ENCODE assay signal across 13 cellular contexts in genomic region chr9:91150273-91151013, GRCh38.
A peak's percentile ranks its signal among the peaks of the same experiment; 100 is the strongest.
DNase-seq lines count a peak whose midpoint lies in the region; ATAC-seq, FAIRE-seq and TF ChIP-seq lines count a peak whose summit lies in the region.
"Had no signal": no experiment of that assay in that cellular context is flagged by ENCODE, and none has a peak within 500 bp of the region (broad histone marks: within the 10 kb centered on the region; RNA-seq: fewer than 3 reads in every experiment).

No MANE protein-coding gene starts in this region.

- H3K4me3 ChIP-seq in DND-41 (ENCODE audit: low read depth in 1 of 2, low read length in 2 of 2) (no peak overlapping the region), GM12878 (0 out of 2 replicates have a peak overlapping the region, but pooled peaks have one; percentile 3), small intestine (ENCODE audit: low read depth in 1 of 2, low read length in 2 of 2) (no peak overlapping the region)

- H3K79me2 ChIP-seq in DND-41 (ENCODE audit: insufficient read depth, low read length), result no peaks in the 10 kb centered on the region
- no peaks in the 10 kb centered on the region for H3K79me2 ChIP-seq in GM12878 (ENCODE audit: control insufficient read depth, insufficient read depth, low read length)

- POLR2A ChIA-PET in GM12878 (lab: Charles Lee), result interaction anchor here (0.6 to 1.6 kb wide), 2 partner anchors 58 to 236 kb away, joined by 3 to 5 read pairs; no protein-coding TSS in a partner anchor

- H3K9ac ChIP-seq in DND-41 (ENCODE audit: low read depth, low read length) (no peak overlapping the region), GM12878 (ENCODE audit: control insufficient read depth, insufficient read depth, low read length) (no peak overlapping the region)

- FAIRE-seq in GM12878 (lab: Jason Lieb, UNC) (no peak), small intestine (lab: Jason Lieb, UNC) (no peak), urothelium cell line (lab: Jason Lieb, UNC) (no peak)

- H3K4me1 ChIP-seq in DND-41 (ENCODE audit: insufficient read depth, low read length), result peaks cover 23% of the 10 kb centered on the region
- H3K4me1 ChIP-seq in GM12878 (ENCODE audit: control insufficient read depth, insufficient read depth, low read length), result peaks cover 37% of the 10 kb centered on the region
- no peaks in the 10 kb centered on the region for H3K4me1 ChIP-seq in small intestine (ENCODE audit: control insufficient read depth in 2 of 2, insufficient read depth in 1 of 2, low read depth in 1 of 2, low read length in 1 of 2)
- peaks cover 4% of the 10 kb centered on the region for H3K4me1 ChIP-seq in foreskin keratinocyte
- H3K4me1 ChIP-seq: Caco-2 had no signal

- H3K36me3 ChIP-seq in DND-41 (ENCODE audit: insufficient read depth, low read length) (no peaks in the 10 kb centered on the region), KOPT-K1 (ENCODE audit: insufficient read depth, low read length) (no peaks in the 10 kb centered on the region), GM12878 (ENCODE audit: control insufficient read depth in 2 of 2, insufficient read depth in 2 of 2, low read length in 1 of 2) (no peaks in the 10 kb centered on the region), small intestine (ENCODE audit: control insufficient read depth in 2 of 2, insufficient read depth in 2 of 2, low read length in 2 of 2) (no peaks in the 10 kb centered on the region)

- H2AFZ ChIP-seq in DND-41 (ENCODE audit: low read depth, low read length), result no peak overlapping the region
- H2AFZ ChIP-seq in GM12878 (ENCODE audit: control insufficient read depth, low read depth, low read length), result no peak overlapping the region

- no peak for DNase-seq in DND-41
- no peak for DNase-seq in GM12878 (ENCODE audit: low read depth, low spot score)
- no peak for DNase-seq in small intestine
- no peak for DNase-seq in D341Med (ENCODE audit: low spot score)
- no peak for DNase-seq in A172 (ENCODE audit: low spot score)
- DNase-seq in foreskin keratinocyte, result no peak
- no peak for DNase-seq in urothelium cell line (ENCODE audit: low spot score)
- DNase-seq: activated CD8-positive, alpha-beta memory T cell treated with anti-CD3 and anti-CD28 coated beads for 24 hours; Caco-2; islet precursor cell; NCI-H1092 treated with DMSO at 0.1 percent for 48 hours; NCI-H345 had no signal

- H3K27ac ChIP-seq in DND-41 (ENCODE audit: low read length), result peak overlapping the region; percentile 3; the same call in 1 of the 2 replicates
- peak overlapping the region; percentile 84 for H3K27ac ChIP-seq in KOPT-K1 (ENCODE audit: low read depth, low read length, poor library complexity, severe bottlenecking)
- H3K27ac ChIP-seq in GM12878 (ENCODE audit: control insufficient read depth, insufficient read depth), result peak overlapping the region; percentile 35; the same call in 1 of the 2 replicates
- peak overlapping the region; percentile 44 to 63 for H3K27ac ChIP-seq in small intestine (ENCODE audit: low read depth in 1 of 2, low read length in 1 of 2)
- H3K27ac ChIP-seq in foreskin keratinocyte, result no peak overlapping the region

- no peaks in the 10 kb centered on the region for H3K27me3 ChIP-seq in DND-41 (ENCODE audit: insufficient read depth, low read length, poor library complexity)
- peaks cover under 1 to 7% of the 10 kb centered on the region in 2 experiments; a peak in 1 of 4 replicates for H3K27me3 ChIP-seq in GM12878 (replicated peaks in 1 of 2; ENCODE audit: control insufficient read depth in 2 of 2, insufficient read depth in 2 of 2, low read length in 1 of 2)
- H3K27me3 ChIP-seq in small intestine (ENCODE audit: control insufficient read depth in 2 of 2, insufficient read depth in 2 of 2, low read length in 2 of 2), result no peaks in the 10 kb centered on the region
- H3K27me3 ChIP-seq in foreskin keratinocyte, result no peaks in the 10 kb centered on the region

- peak overlapping the region; percentile 37; the same call in 1 of the 2 replicates for H3K4me2 ChIP-seq in DND-41 (ENCODE audit: insufficient read depth, low read length)
- H3K4me2 ChIP-seq in GM12878 (ENCODE audit: control insufficient read depth, insufficient read depth), result peak overlapping the region; percentile 51

- BruUV-seq in GM12878 (replicated peaks; lab: Mats Ljungman, UMichigan), result no TSS peak

- peaks cover 11% of the 10 kb centered on the region for H3K9me3 ChIP-seq in DND-41 (ENCODE audit: insufficient read depth, low read length, severe bottlenecking)
- H3K9me3 ChIP-seq in KOPT-K1 (ENCODE audit: insufficient read depth, low read length, poor library complexity, severe bottlenecking), result peaks cover 18% of the 10 kb centered on the region
- H3K9me3 ChIP-seq in GM12878 (replicated peaks; ENCODE audit: control insufficient read depth, insufficient read depth, low read length), result peaks cover 16% of the 10 kb centered on the region
- no peaks in the 10 kb centered on the region for H3K9me3 ChIP-seq in small intestine (ENCODE audit: control insufficient read depth, low read depth)
- H3K9me3 ChIP-seq: Caco-2 had no signal

- TF ChIP-seq RAD21 in GM12878 (IDR thresholded peaks at IDR 0.05; ENCODE audit: insufficient read depth, low read depth, low read length), result no peak

- TF ChIP-seq CTCF in DND-41 (IDR thresholded peaks at IDR 0.05; ENCODE audit: borderline replicate concordance, extremely low read depth, low read length, poor library complexity, severe bottlenecking), result no peak
- no peak for TF ChIP-seq CTCF in GM12878 (IDR thresholded peaks at IDR 0.05 in 2 of 3, conservative IDR thresholded peaks at IDR 0.05 in 1 of 3; ENCODE audit: control insufficient read depth in 2 of 3, extremely low read depth in 1 of 3, insufficient read depth in 1 of 3, low read depth in 3 of 3, low read length in 3 of 3)
- TF ChIP-seq CTCF in foreskin keratinocyte (conservative IDR thresholded peaks at IDR 0.05), result no peak

- no peaks in the 10 kb centered on the region for H4K20me1 ChIP-seq in DND-41 (ENCODE audit: insufficient read depth, low read length)
- no peaks in the 10 kb centered on the region for H4K20me1 ChIP-seq in GM12878 (ENCODE audit: control insufficient read depth, insufficient read depth)

- CTCF ChIA-PET in GM12878 (lab: Yijun Ruan, JAX), result interaction anchor here (0.8 to 1.1 kb wide), 2 partner anchors 50 to 61 kb away, joined by 3 to 4 read pairs; no protein-coding TSS in a partner anchor

- TF ChIP-seq POLR2A in GM12878 (IDR thresholded peaks at IDR 0.05; ENCODE audit: low read depth, low read length), result no peak

- intact Hi-C loops in GM12878 (cut with micrococcal nuclease; ENCODE audit: unreplicated experiment), result loop anchor here (1.0 to 5.0 kb wide), 2 partner anchors 42 to 58 kb away; no protein-coding TSS in a partner anchor

- SMC1A ChIA-PET in GM12878 (lab: Charles Lee; ENCODE audit: uncharacterized antibody, unreplicated experiment), result interaction anchor here (1.1 to 2.8 kb wide), 6 partner anchors 12 to 210 kb away, joined by 3 to 9 read pairs (median 6); no protein-coding TSS in a partner anchor

- no peak for TF ChIP-seq EP300 in GM12878 (IDR thresholded peaks at IDR 0.05; ENCODE audit: borderline replicate concordance in 1 of 2, control insufficient read depth in 1 of 2, low read depth in 2 of 2, low read length in 2 of 2)

- ATAC-seq in DND-41 (ENCODE audit: insufficient read depth, low read depth) (no peak; the same call in 2 of the 3 replicates), GM12878 (no peak), foreskin keratinocyte (no peak)

- in situ Hi-C loops in GM12878 (cut with MboI), result no loop called here

- RAD21 ChIA-PET in GM12878 (lab: Charles Lee; ENCODE audit: unreplicated experiment), result interaction anchor here (0.8 to 1.4 kb wide), 5 partner anchors 14 to 211 kb away, joined by 3 to 11 read pairs (median 3); no protein-coding TSS in a partner anchor

- WGBS in GM12878 (ENCODE audit: insufficient coverage, insufficient replicate concordance, low lambda C conversion rate, missing lambda C conversion rate), result 52% methylated on average over 3 of the region's 3 CpGs
- WGBS in small intestine, 3 donors, result 78 to 96% (median 85%) methylated on average over 3 of the region's 3 CpGs

TF ChIP-seq in GM12878, 131 proteins besides CTCF, POLR2A, EP300 and RAD21 (continues in another document):
- peak; percentile 56; the same call in 1 of the 2 replicates for TF ChIP-seq ZBTB40 (IDR thresholded peaks at IDR 0.05; ENCODE audit: borderline replicate concordance)
